ENCODE assay signal across 11 cellular contexts in genomic region chr4:186069734-186070133, GRCh38. TPM values are rescaled to one million over a fixed set of nuclear protein-coding genes. Genes with fewer than 3 reads are reported as not detected.
DNase-seq lines count a peak whose midpoint lies in the region; ATAC-seq and TF ChIP-seq lines count a peak whose summit lies in the region.
"Had no signal": no experiment of that assay in that cellular context is flagged by ENCODE, and none has a peak within 500 bp of the region (broad histone marks: within the 10 kb centered on the region; RNA-seq: fewer than 3 reads in every experiment).

No MANE protein-coding gene starts in this region.

- H3K4me1 ChIP-seq in heart right ventricle (peaks cover 0 to 21% (median 12%) of the 10 kb centered on the region in 9 donors), aorta (ENCODE audit: control insufficient read depth in 1 of 2, insufficient read depth in 2 of 2, low read length in 2 of 2) (no peaks in the 10 kb centered on the region)

- H3K36me3 Mint-ChIP-seq in naive thymus-derived CD8-positive, alpha-beta T cell = peaks cover 0 to 2% (median 0%) of the 10 kb centered on the region in 3 donors

- H3K36me3 ChIP-seq in heart right ventricle = no peaks in the 10 kb centered on the region
- H3K36me3 ChIP-seq in aorta (ENCODE audit: control insufficient read depth in 1 of 2, insufficient read depth in 2 of 2, low read length in 1 of 2) = no peaks in the 10 kb centered on the region

- H3K9me3 Mint-ChIP-seq in naive thymus-derived CD8-positive, alpha-beta T cell = no peaks in the 10 kb centered on the region

- H3K27ac Mint-ChIP-seq in naive thymus-derived CD8-positive, alpha-beta T cell = peak overlapping the region in 3 of 10 donors; percentile 0 to 32 (median 19)

- no peak for DNase-seq in heart right ventricle
- DNase-seq in left cardiac atrium = no peak
- no peak for DNase-seq in epithelial cell of proximal tubule (ENCODE audit: low read depth)
- DNase-seq in naive thymus-derived CD8-positive, alpha-beta T cell = no peak
- DNase-seq in aorta = no peak
- no peak for DNase-seq in substantia nigra (lab: John Stamatoyannopoulos, UW)
- DNase-seq in epidermal melanocyte (ENCODE audit: insufficient read length, low spot score) = no peak
- DNase-seq: GF-D8; mesendoderm; stimulated activated CD4-positive, alpha-beta T cell treated with anti-CD3 and anti-CD28 coated beads, Interleukin-1b, Interleukin-23, amount 100 ng/mL, for 48 hours had no signal

- peaks cover 12 to 26% (median 21%) of the 10 kb centered on the region in 4 donors for H3K4me1 Mint-ChIP-seq in naive thymus-derived CD8-positive, alpha-beta T cell

- TF ChIP-seq CTCF in heart right ventricle (IDR thresholded peaks at IDR 0.05) = no peak
- TF ChIP-seq CTCF in epithelial cell of proximal tubule (conservative IDR thresholded peaks at IDR 0.05; ENCODE audit: low read depth, low read length) = no peak

- peaks cover 0 to 13% (median 3%) of the 10 kb centered on the region in 5 donors for H3K27me3 Mint-ChIP-seq in naive thymus-derived CD8-positive, alpha-beta T cell

- peak overlapping the region in 6 of 10 donors; percentile 76 to 92 (median 86) for H3K4me3 Mint-ChIP-seq in naive thymus-derived CD8-positive, alpha-beta T cell

- POLR2A ChIA-PET in naive thymus-derived CD8-positive, alpha-beta T cell (lab: Charles Lee) = no interaction called here

- WGBS in heart right ventricle, 2 donors = 82 to 97% methylated on average over 4 of the region's 4 CpGs
- 79 to 80% methylated on average over 4 of the region's 4 CpGs for WGBS in aorta, 2 donors

- H3K27ac ChIP-seq in heart right ventricle (peak overlapping the region in 1 of 10 donors; percentile 72), aorta (ENCODE audit: low read depth in 1 of 2, low read length in 2 of 2) (no peak overlapping the region), substantia nigra (ENCODE audit: low read depth, low read length, poor library complexity, severe bottlenecking) (no peak overlapping the region)

- H3K9me3 ChIP-seq in heart right ventricle (no peaks in the 10 kb centered on the region), aorta (ENCODE audit: control insufficient read depth, low read length) (no peaks in the 10 kb centered on the region)

- H3K4me3 ChIP-seq in heart right ventricle (peak overlapping the region in 9 of 10 donors; percentile 36 to 68 (median 55)), epithelial cell of proximal tubule (ENCODE audit: low read depth, low read length) (peak overlapping the region; percentile 56), aorta (ENCODE audit: low read length in 2 of 2) (peak overlapping the region; percentile 40 to 99)

- no peak for ATAC-seq in heart right ventricle
- no peak for ATAC-seq in left cardiac atrium
- no peak for ATAC-seq in naive thymus-derived CD8-positive, alpha-beta T cell
- no peak for ATAC-seq in aorta (ENCODE audit: low FRiP score)
- ATAC-seq in HG03097 (IDR thresholded peaks at IDR 0.05; ENCODE audit: low FRiP score, unreplicated experiment) = no peak

- intact Hi-C loops in heart right ventricle (cut with DNase I) (loop anchor here (2.0 to 10.0 kb wide), 7 partner anchors 63 to 125 kb away; partner anchors contain the start of gene CYP4V2 (in 4 of the 10)), left cardiac atrium (cut with DNase I) (loop anchor here (2.0 to 10.0 kb wide), 2 partner anchors 65 to 67 kb away; no protein-coding TSS in a partner anchor), aorta (cut with DNase I) (loop anchor here (2.0 to 5.0 kb wide), 2 partner anchors 67 to 68 kb away; no protein-coding TSS in a partner anchor)

- H3K27me3 ChIP-seq in heart right ventricle = no peaks in the 10 kb centered on the region
- no peaks in the 10 kb centered on the region for H3K27me3 ChIP-seq in aorta (ENCODE audit: control insufficient read depth in 1 of 2, insufficient read depth in 2 of 2, low read length in 1 of 2)

RNA-seq across cellular contexts. Expression of gene TLR3, which starts 0.8 kb away (rescaled TPM):
- total RNA-seq in heart right ventricle (10 to 100 TPM in 1 of 10 donors, 1 to 10 TPM in 9; 2.8 to 19.7 (median 4.0) TPM), left cardiac atrium (1 to 10 TPM; 5.3 to 8.6 TPM), epithelial cell of proximal tubule (4.7 and 5.5 TPM in 2 replicates), aorta (10 to 100 TPM in 1 of 2 donors, 1 to 10 TPM in 1; 6.2 to 14.9 TPM)
- polyA plus RNA-seq in heart right ventricle (under 1 TPM; 0.66 to 0.83 TPM), aorta (1 to 10 TPM; 2.0 to 2.2 TPM)
- under 1 TPM; 0.25 to 0.36 TPM for total RNA-seq in naive thymus-derived CD8-positive, alpha-beta T cell
- polyA plus RNA-seq in naive thymus-derived CD8-positive, alpha-beta T cell = 1 to 10 TPM in 1 of 3 donors, under 1 TPM in 2; 0.43 to 3.8 (median 0.80) TPM

RNA-seq across cellular contexts. Expression of gene FAM149A, which starts 34.8 kb away (rescaled TPM):
- total RNA-seq in heart right ventricle (10 to 100 TPM in 6 of 10 donors, 1 to 10 TPM in 4; 8.0 to 13.7 (median 10.5) TPM), left cardiac atrium (10 to 100 TPM in 1 of 2 donors, 1 to 10 TPM in 1; 9.6 to 13.1 TPM), epithelial cell of proximal tubule (23.1 and 25.1 TPM in 2 replicates), aorta (10 to 100 TPM in 1 of 2 donors, 1 to 10 TPM in 1; 7.9 to 17.8 TPM)
- polyA plus RNA-seq in heart right ventricle (1 to 10 TPM; 1.2 to 4.4 TPM), aorta (10 to 100 TPM; 12.8 to 25.8 TPM)
- 1 to 10 TPM; 2.4 to 2.5 TPM for total RNA-seq in naive thymus-derived CD8-positive, alpha-beta T cell
- polyA plus RNA-seq in naive thymus-derived CD8-positive, alpha-beta T cell = under 1 TPM in 2 of 3 donors, not detected in 1; 0.12 to 0.18 TPM
